10 cellular contexts compared by ENCODE assay signal in the genomic region with DNA sequence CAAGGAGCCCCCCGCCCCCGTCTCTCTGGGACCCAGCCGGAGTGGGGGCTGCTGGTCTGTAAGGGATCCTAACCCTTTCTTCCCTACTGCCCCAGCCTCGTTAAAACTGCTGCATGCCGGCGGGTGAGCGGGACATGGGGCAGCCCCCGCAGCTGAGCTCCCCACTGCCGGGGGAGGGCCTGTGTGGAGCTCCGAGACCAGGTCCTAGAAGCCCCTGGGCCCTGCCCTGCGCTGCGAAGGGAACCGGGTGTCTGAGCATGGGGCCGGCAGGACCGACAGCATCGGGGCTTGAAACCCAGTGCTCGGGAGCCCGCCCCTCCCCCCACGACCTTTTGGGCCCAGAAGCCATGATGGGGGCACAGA. TPM values are rescaled to one million over a fixed set of nuclear protein-coding genes. Genes with fewer than 3 reads are reported as not detected.
A peak's percentile ranks its signal among the peaks of the same experiment; 100 is the strongest.
DNase-seq lines count a peak whose midpoint lies in the region; ATAC-seq, FAIRE-seq and TF ChIP-seq lines count a peak whose summit lies in the region.
"Had no signal": no experiment of that assay in that cellular context is flagged by ENCODE, and none has a peak within 500 bp of the region (broad histone marks: within the 10 kb centered on the region; RNA-seq: fewer than 3 reads in every experiment).

No MANE protein-coding gene starts in this region.

- POLR2A ChIA-PET in PC-3 (lab: Charles Lee; ENCODE audit: unreplicated experiment) = no interaction called here

- 0 out of 2 replicates have a peak overlapping the region, but pooled peaks have one; percentile 90 for H3K9ac ChIP-seq in PC-3 (ENCODE audit: low read length)

- no peaks in the 10 kb centered on the region for H4K20me1 ChIP-seq in PC-3 (ENCODE audit: low read length)

- H3K9me2 ChIP-seq in PC-3 (replicated peaks; ENCODE audit: low read length) = no peaks in the 10 kb centered on the region

- no peak overlapping the region for H2AFZ ChIP-seq in PC-3 (ENCODE audit: low read length)

- no peak for TF ChIP-seq POLR2A in gastroesophageal sphincter (IDR thresholded peaks at IDR 0.05)
- TF ChIP-seq POLR2A in ovary (IDR thresholded peaks at IDR 0.05) = no peak

- DNase-seq in AG08396 (ENCODE audit: low spot score) (peak; percentile 19), PC-3 (no peak), ovary (peak; percentile 63 to 81 (median 77)), D721Med (ENCODE audit: insufficient read length, low spot score) (no peak)
- no peak for DNase-seq in activated naive CD4-positive, alpha-beta T cell treated with anti-CD3 and anti-CD28 coated beads, Interleukin-2, amount 50 U/mL, for 16 hours
- DNase-seq: CD4-positive, alpha-beta memory T cell; NCI-H1930 had no signal

- H3F3A ChIP-seq in PC-3 (ENCODE audit: low read length, unreplicated experiment) = peaks cover 8% of the 10 kb centered on the region

- no peak for TF ChIP-seq EP300 in gastroesophageal sphincter (IDR thresholded peaks at IDR 0.05)
- no peak for TF ChIP-seq EP300 in ovary (IDR thresholded peaks at IDR 0.05)

- WGBS in gastroesophageal sphincter (ENCODE audit: low coverage in 1 of 2), 2 donors = no CpG with 5 or more reads among the region's 19 CpGs
- WGBS in ovary, 3 donors = 9 to 17% (median 11%) methylated on average over 15 to 19 of the region's 19 CpGs

- H3K27ac ChIP-seq in PC-3 (ENCODE audit: low read length) = no peak overlapping the region
- H3K27ac ChIP-seq in gastroesophageal sphincter = peak overlapping the region; percentile 94 to 99 (median 97)
- H3K27ac ChIP-seq in ovary = peak overlapping the region; percentile 86 to 94

- peak overlapping the region; percentile 98 for H3K4me2 ChIP-seq in PC-3 (ENCODE audit: low read length)

- H3K4me1 ChIP-seq in PC-3 (ENCODE audit: insufficient read depth, low read length) (peaks cover 28% of the 10 kb centered on the region), gastroesophageal sphincter (peaks cover 0 to 74% (median 48%) of the 10 kb centered on the region in 3 donors), ovary (ENCODE audit: insufficient read depth) (peaks cover 35% of the 10 kb centered on the region)

- no peaks in the 10 kb centered on the region for H3K9me3 ChIP-seq in PC-3 (ENCODE audit: low read length)
- H3K9me3 ChIP-seq in gastroesophageal sphincter = no peaks in the 10 kb centered on the region
- H3K9me3 ChIP-seq in ovary = no peaks in the 10 kb centered on the region

- no peaks in the 10 kb centered on the region for H3K36me3 ChIP-seq in PC-3 (ENCODE audit: low read depth, low read length)
- H3K36me3 ChIP-seq in gastroesophageal sphincter = no peaks in the 10 kb centered on the region
- H3K36me3 ChIP-seq in ovary = no peaks in the 10 kb centered on the region

- CTCF ChIA-PET in PC-3 (lab: Charles Lee) = interaction anchor here (0.8 kb wide), 1 partner anchor 171 kb away, joined by 4 read pairs; no protein-coding TSS in a partner anchor

- no TSS peak for BruUV-seq in PC-3 (replicated peaks; lab: Mats Ljungman, UMichigan)

- ATAC-seq in PC-3 (no peak), gastroesophageal sphincter (no peak), HG03520 (IDR thresholded peaks at IDR 0.05; ENCODE audit: unreplicated experiment) (no peak), GM19397 (IDR thresholded peaks at IDR 0.05; ENCODE audit: unreplicated experiment) (no peak)

- H3K27me3 ChIP-seq in PC-3 (ENCODE audit: low read length) (no peaks in the 10 kb centered on the region), gastroesophageal sphincter (no peaks in the 10 kb centered on the region), ovary (no peaks in the 10 kb centered on the region)

- intact Hi-C loops in PC-3 (cut with micrococcal nuclease) = loop anchor here (5.0 kb wide), 1 partner anchor 170 kb away; no protein-coding TSS in a partner anchor
- intact Hi-C loops in ovary (cut with DNase I) = loop anchor here (2.0 to 10.0 kb wide), 5 partner anchors 82 to 255 kb away; partner anchors contain the start of genes COL6A2 (in 4 of the 4) and LSS (in 1 of the 4)

- no peaks in the 10 kb centered on the region for H3K79me2 ChIP-seq in PC-3 (ENCODE audit: low read length)

- FAIRE-seq in D721Med (lab: Jason Lieb, UNC) = no peak

- TF ChIP-seq CTCF in PC-3 (conservative IDR thresholded peaks at IDR 0.05; ENCODE audit: low read depth, low read length) (no peak), gastroesophageal sphincter (IDR thresholded peaks at IDR 0.05) (no peak), ovary (IDR thresholded peaks at IDR 0.05) (no peak), D721Med (IDR thresholded peaks at IDR 0.05; ENCODE audit: insufficient read depth, missing control alignments) (no peak)

- H3K4me3 ChIP-seq in PC-3 (ENCODE audit: low read length) (peak overlapping the region; percentile 64; the same call in 1 of the 2 replicates), gastroesophageal sphincter (peak overlapping the region in 1 of 2 donors; percentile 58), ovary (peak overlapping the region; percentile 59)

RNA-seq across cellular contexts. Expression of gene COL6A1, which starts 9.2 kb away (rescaled TPM):
- total RNA-seq in PC-3 (2014; rRNA removed) (487 and 628 TPM in 2 replicates), gastroesophageal sphincter (1,000 to 10,000 TPM in 2 of 4 donors, 100 to 1,000 TPM in 2; 477 to 1,231 (median 878) TPM), ovary (100 to 1,000 TPM; 389 to 779 (median 731) TPM)
- 100 to 1,000 TPM; 112 to 905 TPM for polyA plus RNA-seq in ovary

Comparison
In these comparisons a context has a peak if more than half of its experiments do, and no peak if none do; other contexts are left out.
1. DNase-seq: peak in AG08396 (single experiment) and ovary (5 of 5); none in PC-3 (single experiment), D721Med (single experiment) and activated naive CD4-positive, alpha-beta T cell treated with anti-CD3 and anti-CD28 coated beads, Interleukin-2, amount 50 U/mL, for 16 hours (single experiment).